ENCODE assay signal across 22 cellular contexts in genomic region chr3:109411547-109411946, GRCh38.
A peak's percentile ranks its signal among the peaks of the same experiment; 100 is the strongest.
DNase-seq lines count a peak whose midpoint lies in the region; ATAC-seq and TF ChIP-seq lines count a peak whose summit lies in the region.
"Had no signal": no experiment of that assay in that cellular context is flagged by ENCODE, and none has a peak within 500 bp of the region (broad histone marks: within the 10 kb centered on the region; RNA-seq: fewer than 3 reads in every experiment).

No MANE protein-coding gene starts in this region.

- POLR2A ChIA-PET in WTC11 (lab: Charles Lee), result no interaction called here

- peaks cover 1% of the 10 kb centered on the region for H3K27me3 Mint-ChIP-seq in activated T-cell treated with anti-CD3 and anti-CD28 coated beads, Interleukin-2, amount 50 U/mL, for 4 hours (ENCODE audit: low read depth)
- no peaks in the 10 kb centered on the region for H3K27me3 Mint-ChIP-seq in stimulated activated naive CD8-positive, alpha-beta T cell treated with anti-CD3 and anti-CD28 coated beads, Interleukin-15, Interleukin-2, amounts not matched to agents 100 ng/mL and 50 ng/mL, for 24 hours
- no peaks in the 10 kb centered on the region for H3K27me3 Mint-ChIP-seq in WTC11 (ENCODE audit: low read depth)
- H3K27me3 Mint-ChIP-seq: CD4-positive, CD25-positive, alpha-beta regulatory T cell had no signal

- no peaks in the 10 kb centered on the region for H3K36me3 Mint-ChIP-seq in activated T-cell treated with anti-CD3 and anti-CD28 coated beads, Interleukin-2, amount 50 U/mL, for 4 hours (ENCODE audit: insufficient read depth)
- H3K36me3 Mint-ChIP-seq in stimulated activated naive CD8-positive, alpha-beta T cell treated with anti-CD3 and anti-CD28 coated beads, Interleukin-15, Interleukin-2, amounts not matched to agents 100 ng/mL and 50 ng/mL, for 24 hours (ENCODE audit: low read depth), result no peaks in the 10 kb centered on the region
- peaks cover 3% of the 10 kb centered on the region; the same call in 1 of the 2 replicates for H3K36me3 Mint-ChIP-seq in WTC11
- H3K36me3 Mint-ChIP-seq: CD14-positive monocyte; CD4-positive, alpha-beta memory T cell; CD4-positive, CD25-positive, alpha-beta regulatory T cell; CD8-positive, alpha-beta memory T cell had no signal

- CTCF ChIA-PET in WTC11 (lab: Charles Lee), result interaction anchor here (0.6 kb wide), 1 partner anchor 185 kb away, joined by 4 read pairs; no protein-coding TSS in a partner anchor

- H3K27ac Mint-ChIP-seq in stimulated activated naive CD8-positive, alpha-beta T cell treated with anti-CD3 and anti-CD28 coated beads, Interleukin-15, Interleukin-2, amounts not matched to agents 100 ng/mL and 50 ng/mL, for 24 hours, result no peak overlapping the region
- H3K27ac Mint-ChIP-seq in WTC11, result no peak overlapping the region
- H3K27ac Mint-ChIP-seq: CD14-positive monocyte; CD4-positive, alpha-beta memory T cell; CD8-positive, alpha-beta memory T cell had no signal

- DNase-seq in activated T-cell treated with anti-CD3 and anti-CD28 coated beads, Interleukin-2, amount 50 U/mL, for 4 hours, result no peak
- no peak for DNase-seq in activated T-cell treated with anti-CD3 and anti-CD28 coated beads for 4 hours
- DNase-seq in stimulated activated naive CD8-positive, alpha-beta T cell treated with anti-CD3 and anti-CD28 coated beads, Interleukin-15, Interleukin-2, amounts not matched to agents 100 U/mL and 50 U/mL, for 24 hours, result no peak
- DNase-seq in WTC11 (ENCODE audit: low spot score), result no peak
- DNase-seq: ACHN; BE2C; C1 segment of cervical spinal cord; CD4-positive, alpha-beta memory T cell; CD4-positive, CD25-positive, alpha-beta regulatory T cell; CD8-positive, alpha-beta memory T cell; COR-L47; DMS 273 treated with DMSO at 0.1 percent for 48 hours; DMS153; DMS53; DMS79; DND-41; EL; GDM1 had no signal

- no peak for TF ChIP-seq CTCF in WTC11 (IDR thresholded peaks at IDR 0.05)

- peaks cover 3% of the 10 kb centered on the region for H3K4me1 Mint-ChIP-seq in activated T-cell treated with anti-CD3 and anti-CD28 coated beads, Interleukin-2, amount 50 U/mL, for 4 hours (ENCODE audit: low read depth)
- H3K4me1 Mint-ChIP-seq in stimulated activated naive CD8-positive, alpha-beta T cell treated with anti-CD3 and anti-CD28 coated beads, Interleukin-15, Interleukin-2, amounts not matched to agents 100 ng/mL and 50 ng/mL, for 24 hours (ENCODE audit: low read depth), result peaks cover 3% of the 10 kb centered on the region
- H3K4me1 Mint-ChIP-seq in WTC11, result peaks cover 6% of the 10 kb centered on the region
- H3K4me1 Mint-ChIP-seq: CD14-positive monocyte; CD4-positive, alpha-beta memory T cell; CD4-positive, CD25-positive, alpha-beta regulatory T cell; CD8-positive, alpha-beta memory T cell had no signal

- no peaks in the 10 kb centered on the region for H3K9me3 Mint-ChIP-seq in activated T-cell treated with anti-CD3 and anti-CD28 coated beads, Interleukin-2, amount 50 U/mL, for 4 hours
- peaks cover 3% of the 10 kb centered on the region for H3K9me3 Mint-ChIP-seq in stimulated activated naive CD8-positive, alpha-beta T cell treated with anti-CD3 and anti-CD28 coated beads, Interleukin-15, Interleukin-2, amounts not matched to agents 100 ng/mL and 50 ng/mL, for 24 hours
- peaks cover 6% of the 10 kb centered on the region for H3K9me3 Mint-ChIP-seq in WTC11

- no peak for ATAC-seq in activated T-cell treated with anti-CD3 and anti-CD28 coated beads, Interleukin-2, amount 50 U/mL, for 4 hours
- ATAC-seq in stimulated activated naive CD8-positive, alpha-beta T cell treated with anti-CD3 and anti-CD28 coated beads, Interleukin-15, Interleukin-2, amounts not matched to agents 100 U/mL and 50 U/mL, for 24 hours, result no peak
- ATAC-seq in WTC11 (no peak), GM19463 (IDR thresholded peaks at IDR 0.05; ENCODE audit: unreplicated experiment) (no peak)
- ATAC-seq: GM12878 had no signal

- peak overlapping the region; percentile 83 for H3K4me3 Mint-ChIP-seq in activated T-cell treated with anti-CD3 and anti-CD28 coated beads, Interleukin-2, amount 50 U/mL, for 4 hours
- H3K4me3 Mint-ChIP-seq in stimulated activated naive CD8-positive, alpha-beta T cell treated with anti-CD3 and anti-CD28 coated beads, Interleukin-15, Interleukin-2, amounts not matched to agents 100 ng/mL and 50 ng/mL, for 24 hours, result peak overlapping the region; percentile 49
- H3K4me3 Mint-ChIP-seq in WTC11, result no peak overlapping the region
- H3K4me3 Mint-ChIP-seq: CD14-positive monocyte; CD4-positive, alpha-beta memory T cell; CD4-positive, CD25-positive, alpha-beta regulatory T cell; CD8-positive, alpha-beta memory T cell had no signal

TF ChIP-seq in WTC11, 78 proteins besides CTCF, POLR2A, EP300 and RAD21:
- no peak for TF ChIP-seq ETV6 (CRISPR knock-in tag; IDR thresholded peaks at IDR 0.05)
- TF ChIP-seq HMGA2 (CRISPR knock-in tag; IDR thresholded peaks at IDR 0.05), result peak; percentile 97
- no peak for TF ChIP-seq GABPB1 (CRISPR knock-in tag; IDR thresholded peaks at IDR 0.05)
- TF ChIP-seq MLX (CRISPR knock-in tag; IDR thresholded peaks at IDR 0.05), result no peak
- no peak for TF ChIP-seq JAZF1 (CRISPR knock-in tag; IDR thresholded peaks at IDR 0.05)
- no peak for TF ChIP-seq SOX15 (CRISPR knock-in tag; IDR thresholded peaks at IDR 0.05)
- TF ChIP-seq, protein P1, sequence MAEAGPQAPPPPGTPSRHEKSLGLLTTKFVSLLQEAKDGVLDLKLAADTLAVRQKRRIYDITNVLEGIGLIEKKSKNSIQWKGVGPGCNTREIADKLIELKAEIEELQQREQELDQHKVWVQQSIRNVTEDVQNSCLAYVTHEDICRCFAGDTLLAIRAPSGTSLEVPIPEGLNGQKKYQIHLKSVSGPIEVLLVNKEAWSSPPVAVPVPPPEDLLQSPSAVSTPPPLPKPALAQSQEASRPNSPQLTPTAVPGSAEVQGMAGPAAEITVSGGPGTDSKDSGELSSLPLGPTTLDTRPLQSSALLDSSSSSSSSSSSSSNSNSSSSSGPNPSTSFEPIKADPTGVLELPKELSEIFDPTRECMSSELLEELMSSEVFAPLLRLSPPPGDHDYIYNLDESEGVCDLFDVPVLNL (CRISPR knock-in tag; IDR thresholded peaks at IDR 0.05; ENCODE audit: borderline replicate concordance, low read depth), result no peak
- TF ChIP-seq, protein P2, sequence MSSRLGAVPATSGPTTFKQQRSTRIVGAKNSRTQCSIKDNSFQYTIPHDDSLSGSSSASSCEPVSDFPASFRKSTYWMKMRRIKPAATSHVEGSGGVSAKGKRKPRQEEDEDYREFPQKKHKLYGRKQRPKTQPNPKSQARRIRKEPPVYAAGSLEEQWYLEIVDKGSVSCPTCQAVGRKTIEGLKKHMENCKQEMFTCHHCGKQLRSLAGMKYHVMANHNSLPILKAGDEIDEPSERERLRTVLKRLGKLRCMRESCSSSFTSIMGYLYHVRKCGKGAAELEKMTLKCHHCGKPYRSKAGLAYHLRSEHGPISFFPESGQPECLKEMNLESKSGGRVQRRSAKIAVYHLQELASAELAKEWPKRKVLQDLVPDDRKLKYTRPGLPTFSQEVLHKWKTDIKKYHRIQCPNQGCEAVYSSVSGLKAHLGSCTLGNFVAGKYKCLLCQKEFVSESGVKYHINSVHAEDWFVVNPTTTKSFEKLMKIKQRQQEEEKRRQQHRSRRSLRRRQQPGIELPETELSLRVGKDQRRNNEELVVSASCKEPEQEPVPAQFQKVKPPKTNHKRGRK (CRISPR knock-in tag; IDR thresholded peaks at IDR 0.05; ENCODE audit: borderline replicate concordance), result no peak
